In the genomic region with DNA sequence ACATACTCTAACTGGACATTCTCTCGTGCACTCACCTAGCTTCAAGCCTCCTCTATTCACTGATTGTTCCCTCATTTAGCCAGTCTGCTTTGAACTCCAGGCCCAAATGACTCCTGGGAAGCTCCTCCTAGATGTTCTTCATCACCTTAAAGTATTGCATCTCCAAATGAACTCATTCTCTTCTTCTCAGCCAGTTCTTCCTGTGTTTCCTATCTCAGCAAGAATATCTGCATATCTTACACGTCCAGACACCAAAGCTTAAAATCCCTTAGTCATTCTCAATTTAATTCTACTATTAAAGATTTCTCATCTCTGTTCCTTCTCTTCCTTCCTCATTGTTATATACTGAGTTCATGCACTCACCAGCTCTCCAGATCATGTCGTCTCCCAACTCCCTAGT, we compare ENCODE assay signal across 24 cellular contexts.
DNase-seq lines count a peak whose midpoint lies in the region; ATAC-seq, FAIRE-seq and TF ChIP-seq lines count a peak whose summit lies in the region.
"Had no signal": no experiment of that assay in that cellular context is flagged by ENCODE, and none has a peak within 500 bp of the region (broad histone marks: within the 10 kb centered on the region; RNA-seq: fewer than 3 reads in every experiment).

No MANE protein-coding gene starts in this region.

- no peak overlapping the region for H3K4me3 ChIP-seq in heart right ventricle
- no peak overlapping the region for H3K4me3 ChIP-seq in keratinocyte (ENCODE audit: control insufficient read depth in 2 of 3, extremely low read depth in 1 of 3, insufficient read depth in 2 of 3, low read depth in 1 of 3, low read length in 3 of 3)
- H3K4me3 ChIP-seq: GM12878, HAP-1, Peyer's patch, thoracic aorta had no signal

- 71 to 75% methylated on average over 3 of the region's 3 CpGs for WGBS in heart right ventricle, 2 donors

- H3K36me3 ChIP-seq in heart right ventricle (no peaks in the 10 kb centered on the region), keratinocyte (ENCODE audit: control insufficient read depth in 2 of 2, extremely low read depth in 1 of 2, insufficient read depth in 2 of 2, low read length in 2 of 2) (no peaks in the 10 kb centered on the region)
- H3K36me3 ChIP-seq: HAP-1, Peyer's patch, thoracic aorta had no signal

- dilution Hi-C loops in keratinocyte (cut with MboI; ENCODE audit: extremely low pct_ligation_motif_present, low sequenced_read_pairs) = loop anchor here (25.0 kb wide), 1 partner anchor 156 kb away; no protein-coding TSS in a partner anchor

- no peak for TF ChIP-seq CTCF in heart right ventricle (IDR thresholded peaks at IDR 0.05)
- TF ChIP-seq CTCF in keratinocyte (optimal IDR thresholded peaks at IDR 0.05 in 1 of 3, IDR thresholded peaks at IDR 0.05 in 1 of 3, conservative IDR thresholded peaks at IDR 0.05 in 1 of 3; ENCODE audit: extremely low read depth in 1 of 3, insufficient read depth in 2 of 3, low read length in 3 of 3) = no peak

- no peak overlapping the region for H3K27ac Mint-ChIP-seq in activated naive CD4-positive, alpha-beta T cell treated with anti-CD3 and anti-CD28 coated beads, Interleukin-2, amount 50 U/mL, for 72 hours
- H3K27ac Mint-ChIP-seq: activated T-helper 17 cell treated with anti-CD3 and anti-CD28 coated beads, Interleukin-2, amount 50 U/mL, for 72 hours; CD4-positive, CD25-positive, alpha-beta regulatory T cell had no signal

- H3K9me3 ChIP-seq in heart right ventricle = no peaks in the 10 kb centered on the region
- no peaks in the 10 kb centered on the region for H3K9me3 ChIP-seq in keratinocyte (ENCODE audit: control insufficient read depth, low read depth, low read length)
- H3K9me3 ChIP-seq: HAP-1, Peyer's patch, thoracic aorta had no signal

- intact Hi-C loops in Right ventricle myocardium superior (cut with DNase I) (loop anchor here (10.0 kb wide), 1 partner anchor 119 kb away; the partner anchor contains the start of gene DAB2), heart right ventricle (cut with DNase I) (loop anchor here in 1 of 10 donors (10.0 kb wide), 1 partner anchor 119 kb away; the partner anchor contains the start of gene DAB2)

- no peak for DNase-seq in Right ventricle myocardium superior
- DNase-seq in heart right ventricle = no peak
- peak; percentile 63 for DNase-seq in amniotic epithelial cell (ENCODE audit: low read depth)
- no peak for DNase-seq in keratinocyte (ENCODE audit: low read depth, low spot score)
- no peak for DNase-seq in NCI-H2227 treated with DMSO at 0.1 percent for 48 hours (lab: John Stamatoyannopoulos, UW)
- no peak for DNase-seq in activated naive CD4-positive, alpha-beta T cell treated with anti-CD3 and anti-CD28 coated beads, Interleukin-2, amount 50 U/mL, for 72 hours (ENCODE audit: low spot score in 2 of 2)
- DNase-seq: 8988T; activated CD8-positive, alpha-beta memory T cell treated with anti-CD3 and anti-CD28 coated beads for 24 hours; amygdala; CD4-positive, CD25-positive, alpha-beta regulatory T cell; EL; MV-4-11; NCI-H2081; NCI-H526; Peyer's patch; retina; stimulated activated CD4-positive, alpha-beta T cell treated with anti-CD3 and anti-CD28 coated beads, Interleukin-2, amount 100 ng/mL, for 48 hours had no signal

- peak overlapping the region; percentile 24 for H2AFZ ChIP-seq in keratinocyte (ENCODE audit: control insufficient read depth, low read length)

- H3K36me3 Mint-ChIP-seq in activated naive CD4-positive, alpha-beta T cell treated with anti-CD3 and anti-CD28 coated beads, Interleukin-2, amount 50 U/mL, for 72 hours = no peaks in the 10 kb centered on the region
- H3K36me3 Mint-ChIP-seq: CD4-positive, CD25-positive, alpha-beta regulatory T cell had no signal

- H3K4me1 ChIP-seq in heart right ventricle = peaks cover 0 to 39% (median 6%) of the 10 kb centered on the region in 9 donors
- peaks cover 4% of the 10 kb centered on the region for H3K4me1 ChIP-seq in keratinocyte (ENCODE audit: control insufficient read depth, extremely low read depth, insufficient read depth, low read length)
- H3K4me1 ChIP-seq: HAP-1, Peyer's patch had no signal

- ATAC-seq in Right ventricle myocardium superior (ENCODE audit: poor library complexity) (peak; percentile 30), heart right ventricle (no peak), GM21367 (IDR thresholded peaks at IDR 0.05; ENCODE audit: unreplicated experiment) (no peak), HG02840 (IDR thresholded peaks at IDR 0.05; ENCODE audit: low FRiP score, unreplicated experiment) (no peak)
- ATAC-seq in activated naive CD4-positive, alpha-beta T cell treated with anti-CD3 and anti-CD28 coated beads, Interleukin-2, amount 50 U/mL, for 72 hours = no peak
- ATAC-seq: activated T-helper 17 cell treated with anti-CD3 and anti-CD28 coated beads, Interleukin-2, amount 50 U/mL, for 72 hours; GM12878 had no signal

- H3K27me3 ChIP-seq in heart right ventricle (no peaks in the 10 kb centered on the region), keratinocyte (ENCODE audit: control insufficient read depth, extremely low read depth, insufficient read depth, low read length) (no peaks in the 10 kb centered on the region)
- H3K27me3 ChIP-seq: Peyer's patch had no signal

- H3K9ac ChIP-seq in keratinocyte (ENCODE audit: control insufficient read depth, extremely low read depth, insufficient read depth, low read length) = no peak overlapping the region

- no peak overlapping the region for H3K4me2 ChIP-seq in keratinocyte (ENCODE audit: control insufficient read depth, extremely low read depth, insufficient read depth, low read depth, low read length)

- FAIRE-seq in keratinocyte (lab: Jason Lieb, UNC) = no peak
- FAIRE-seq: GM12878 had no signal

- no peaks in the 10 kb centered on the region for H3K79me2 ChIP-seq in keratinocyte (ENCODE audit: control insufficient read depth, insufficient read depth, low read length)

- H3K27ac ChIP-seq in heart right ventricle (peak overlapping the region in 2 of 10 donors; percentile 49 to 65), keratinocyte (ENCODE audit: control insufficient read depth, insufficient read depth, low read length) (no peak overlapping the region)
- H3K27ac ChIP-seq: Peyer's patch, thoracic aorta had no signal

- no peaks in the 10 kb centered on the region for H4K20me1 ChIP-seq in keratinocyte (ENCODE audit: control insufficient read depth, extremely low read depth, insufficient read depth, low read length)

- H3K9me1 ChIP-seq in keratinocyte (ENCODE audit: control insufficient read depth, extremely low read depth, insufficient read depth, low read length) = no peaks in the 10 kb centered on the region

- no peaks in the 10 kb centered on the region for H3K9me3 Mint-ChIP-seq in activated naive CD4-positive, alpha-beta T cell treated with anti-CD3 and anti-CD28 coated beads, Interleukin-2, amount 50 U/mL, for 72 hours
- H3K9me3 Mint-ChIP-seq: activated T-helper 17 cell treated with anti-CD3 and anti-CD28 coated beads, Interleukin-2, amount 50 U/mL, for 72 hours; CD4-positive, CD25-positive, alpha-beta regulatory T cell; nephron had no signal
